ENCODE assay signal across 1 cellular context in genomic region chr2:100562613-100563406, GRCh38.
TF ChIP-seq lines count a peak whose summit lies in the region.

Gene PDCL3, plus strand, starts transcription at chr2:100562993. Its CDS starts 75 bp downstream, at chr2:100563068.

TF ChIP-seq in GM12878, 131 proteins besides CTCF, POLR2A, EP300 and RAD21 (continued from another document and continues in another):
- no peak for TF ChIP-seq SUPT20H (IDR thresholded peaks at IDR 0.05; ENCODE audit: borderline replicate concordance, control insufficient read depth, low read depth, low read length)
- TF ChIP-seq TCF7 (IDR thresholded peaks at IDR 0.05; ENCODE audit: borderline replicate concordance) = no peak
- peak; percentile 69 for TF ChIP-seq POLR2AphosphoS5 (IDR thresholded peaks at IDR 0.05; ENCODE audit: low read length)
- no peak for TF ChIP-seq ZBED1 (IDR thresholded peaks at IDR 0.05; ENCODE audit: borderline replicate concordance)
- peak; percentile 91 for TF ChIP-seq IKZF1 (conservative IDR thresholded peaks at IDR 0.05)
- peak; percentile 82 for TF ChIP-seq RB1 (IDR thresholded peaks at IDR 0.05; ENCODE audit: borderline replicate concordance)
- no peak for TF ChIP-seq FOXM1 (IDR thresholded peaks at IDR 0.05; ENCODE audit: low read depth, low read length)
- TF ChIP-seq BMI1 (IDR thresholded peaks at IDR 0.05; ENCODE audit: borderline replicate concordance) = no peak
- no peak for TF ChIP-seq USF1 (IDR thresholded peaks at IDR 0.05; ENCODE audit: borderline replicate concordance, extremely low read length, insufficient read depth, low read depth, low read length)
- TF ChIP-seq CREM (IDR thresholded peaks at IDR 0.05; ENCODE audit: low read depth) = peak; percentile 72; the same call in 1 of the 2 replicates
- TF ChIP-seq RAD51 (IDR thresholded peaks at IDR 0.05) = no peak
- TF ChIP-seq IRF4 (IDR thresholded peaks at IDR 0.05; ENCODE audit: low read depth, low read length) = peak; percentile 48; the same call in 1 of the 2 replicates
- no peak for TF ChIP-seq RFX5 (IDR thresholded peaks at IDR 0.05; ENCODE audit: low read depth, low read length)
- peak; percentile 93 for TF ChIP-seq CHD2 (IDR thresholded peaks at IDR 0.05; ENCODE audit: borderline replicate concordance, low read depth, low read length)
- no peak for TF ChIP-seq PRDM15 (CRISPR knock-in tag; IDR thresholded peaks at IDR 0.05)
- TF ChIP-seq E2F4 (IDR thresholded peaks at IDR 0.05; ENCODE audit: low read depth, low read length) = no peak; the same call in 1 of the 2 replicates
- peak; percentile 56 for TF ChIP-seq HDAC6 (IDR thresholded peaks at IDR 0.05; ENCODE audit: unreplicated experiment)
- TF ChIP-seq TCF3 (IDR thresholded peaks at IDR 0.05; ENCODE audit: borderline replicate concordance, insufficient read depth, low read depth, low read length) = no peak
- no peak for TF ChIP-seq SUZ12 (IDR thresholded peaks at IDR 0.05; ENCODE audit: unreplicated experiment)
- peak; percentile 52; the same call in 1 of the 2 replicates for TF ChIP-seq JUNB (IDR thresholded peaks at IDR 0.05)
- TF ChIP-seq MEF2B (IDR thresholded peaks at IDR 0.05; ENCODE audit: partially characterized antibody, poor library complexity, severe bottlenecking) = peak; percentile 74
- no peak for TF ChIP-seq ATF2 (IDR thresholded peaks at IDR 0.05; ENCODE audit: low read length)
- peak in 1 of 2 experiments; percentile 61; a peak in 2 of 4 replicates for TF ChIP-seq IKZF2 (IDR thresholded peaks at IDR 0.05)
- peak; percentile 91 for TF ChIP-seq STAT1 (conservative IDR thresholded peaks at IDR 0.05)
- no peak for TF ChIP-seq KAT2A (conservative IDR thresholded peaks at IDR 0.05; ENCODE audit: control insufficient read depth, low read depth, low read length)
- no peak for TF ChIP-seq ZBTB11 (CRISPR knock-in tag; IDR thresholded peaks at IDR 0.05)
- 0 out of 3 replicates have a peak, but pooled peaks of 1 of the 2 experiments have one; percentile 26 for TF ChIP-seq EGR1 (IDR thresholded peaks at IDR 0.05; ENCODE audit: borderline replicate concordance in 1 of 2, low read depth in 2 of 2, low read length in 2 of 2)
- TF ChIP-seq STAT3 (IDR thresholded peaks at IDR 0.05; ENCODE audit: low read depth, low read length) = no peak
- no peak for TF ChIP-seq YBX1 (IDR thresholded peaks at IDR 0.05)
- TF ChIP-seq ASH2L (IDR thresholded peaks at IDR 0.05; ENCODE audit: borderline replicate concordance, low read depth) = 0 out of 2 replicates have a peak, but pooled peaks have one; percentile 55
- no peak for TF ChIP-seq TBL1XR1 (IDR thresholded peaks at IDR 0.05; ENCODE audit: low read depth, low read length)
- no peak for TF ChIP-seq ZNF622 (IDR thresholded peaks at IDR 0.05)
- TF ChIP-seq TARDBP (IDR thresholded peaks at IDR 0.05; ENCODE audit: borderline replicate concordance) = 0 out of 2 replicates have a peak, but pooled peaks have one; percentile 24
- no peak for TF ChIP-seq E4F1 (IDR thresholded peaks at IDR 0.05; ENCODE audit: borderline replicate concordance, partially characterized antibody)
- no peak for TF ChIP-seq NFXL1 (IDR thresholded peaks at IDR 0.05; ENCODE audit: borderline replicate concordance)
- TF ChIP-seq YY1 (IDR thresholded peaks at IDR 0.05; ENCODE audit: low read depth, low read length) = no peak
- TF ChIP-seq MEF2A (IDR thresholded peaks at IDR 0.05; ENCODE audit: insufficient read depth, low read depth, low read length) = peak; percentile 76; the same call in 1 of the 2 replicates
- no peak for TF ChIP-seq MTA3 (IDR thresholded peaks at IDR 0.05; ENCODE audit: borderline replicate concordance, low read length)
- 0 out of 2 replicates have a peak, but pooled peaks have one; percentile 5 for TF ChIP-seq MYB (IDR thresholded peaks at IDR 0.05; ENCODE audit: borderline replicate concordance, low read depth, low read length)
- peak; percentile 88 for TF ChIP-seq MLLT1 (IDR thresholded peaks at IDR 0.05)
- TF ChIP-seq BCLAF1 (IDR thresholded peaks at IDR 0.05) = no peak
- no peak for TF ChIP-seq IRF3 (IDR thresholded peaks at IDR 0.05)
